28 cellular contexts compared by ENCODE assay signal in genomic region chr2:219354582-219354981, GRCh38. TPM values are rescaled to one million over a fixed set of nuclear protein-coding genes. Genes with fewer than 3 reads are reported as not detected.
"Had no signal": no experiment of that assay in that cellular context is flagged by ENCODE, and none has a peak within 500 bp of the region (broad histone marks: within the 10 kb centered on the region; RNA-seq: fewer than 3 reads in every experiment).

No MANE protein-coding gene starts in this region.

- H3K4me3 ChIP-seq: stomach, suprapubic skin, thoracic aorta, thyroid gland, tibial artery, tibial nerve, transverse colon, upper lobe of left lung, upper lobe of right lung, uterus, vagina had no signal

- ATAC-seq: stimulated activated effector memory CD8-positive, alpha-beta T cell treated with anti-CD3 and anti-CD28 coated beads, Interleukin-12 subunit alpha, Interleukin-12 subunit beta, amount 100 ng/mL, for 72 hours; stimulated activated memory B cell treated with anti-CD40 and anti-IgM and Interleukin-4, amounts not matched to agents 10 μg/mL and 1 μg/mL and 100 μg/mL, for 72 hours; stimulated activated naive B cell treated with anti-CD40 and anti-IgM and Interleukin-4, amounts not matched to agents 10 μg/mL and 1 μg/mL and 100 μg/mL, for 72 hours; stimulated activated naive CD8-positive, alpha-beta T cell treated with anti-CD3 and anti-CD28 coated beads, Interleukin-15, amount 100 ng/mL, for 72 hours; stimulated activated naive CD8-positive, alpha-beta T cell treated with anti-CD3 and anti-CD28 coated beads, Interleukin-15, Interleukin-2, amounts not matched to agents 100 U/mL and 50 U/mL, for 24 hours; upper lobe of right lung had no signal

- H3K27me3 ChIP-seq: vagina had no signal

- H3K27ac ChIP-seq: stomach, suprapubic skin, thoracic aorta, thyroid gland, tibial artery, tibial nerve, transverse colon, upper lobe of left lung, upper lobe of right lung, uterus, vagina had no signal

- DNase-seq: stimulated activated CD4-positive, alpha-beta T cell treated with anti-CD3 and anti-CD28 coated beads, Interleukin-2, amount 100 ng/mL, for 48 hours; stimulated activated CD4-positive, alpha-beta T cell treated with anti-CD3 and anti-CD28 coated beads, Interleukin-4, amount 100 ng/mL, for 1 hour; stimulated activated CD4-positive, alpha-beta T cell treated with anti-CD3 and anti-CD28 coated beads, Interleukin-4, amount 100 ng/mL, for 24 hours; stimulated activated CD4-positive, alpha-beta T cell treated with anti-CD3 and anti-CD28 coated beads, Interleukin-4, amount 100 ng/mL, for 4 hours; stimulated activated CD8-positive, alpha-beta memory T cell treated with anti-CD3 and anti-CD28 coated beads, Interleukin-4, amount 100 ng/mL, for 48 hours; stimulated activated naive B cell treated with anti-CD40 and anti-IgM and Interleukin-4, amounts not matched to agents 10 μg/mL and 1 μg/mL and 100 μg/mL, for 72 hours; stimulated activated naive CD4-positive, alpha-beta T cell; stimulated activated naive CD4-positive, alpha-beta T cell treated with Interleukin-2 at 50 U/mL for 16 hours; stimulated activated naive CD8-positive, alpha-beta T cell treated with anti-CD3 and anti-CD28 coated beads, Interleukin-15, amount 100 ng/mL, for 72 hours; stimulated activated naive CD8-positive, alpha-beta T cell treated with anti-CD3 and anti-CD28 coated beads, Interleukin-15, Interleukin-2, amounts not matched to agents 100 U/mL and 50 U/mL, for 24 hours; stomach; substantia nigra; thyroid gland; tibial artery; transverse colon; trophoblast cell; upper lobe of left lung; upper lobe of right lung; uterus had no signal

- H3K36me3 ChIP-seq: stomach, suprapubic skin, thoracic aorta, thyroid gland, tibial artery, tibial nerve, transverse colon, upper lobe of left lung, upper lobe of right lung, uterus, vagina had no signal

- H3K9me3 ChIP-seq: stomach, suprapubic skin, thoracic aorta, thyroid gland, tibial artery, tibial nerve, transverse colon, upper lobe of left lung, upper lobe of right lung, uterus, vagina had no signal

RNA-seq across cellular contexts. Expression of gene RESP18, which starts 22.0 kb away (rescaled TPM):
- total RNA-seq: stomach, subcutaneous adipose tissue, suprapubic skin, thoracic aorta, thyroid gland, tibial nerve, transverse colon, upper lobe of left lung, upper lobe of right lung, ureter, urinary bladder, uterus, vagina had no signal
- polyA plus RNA-seq: stomach, urinary bladder had no signal

RNA-seq across cellular contexts. Expression of gene PTPRN, which starts 45.4 kb away (rescaled TPM):
- total RNA-seq: subcutaneous adipose tissue, suprapubic skin, thoracic aorta, tibial nerve, upper lobe of right lung, ureter had no signal
